In the genomic region with DNA sequence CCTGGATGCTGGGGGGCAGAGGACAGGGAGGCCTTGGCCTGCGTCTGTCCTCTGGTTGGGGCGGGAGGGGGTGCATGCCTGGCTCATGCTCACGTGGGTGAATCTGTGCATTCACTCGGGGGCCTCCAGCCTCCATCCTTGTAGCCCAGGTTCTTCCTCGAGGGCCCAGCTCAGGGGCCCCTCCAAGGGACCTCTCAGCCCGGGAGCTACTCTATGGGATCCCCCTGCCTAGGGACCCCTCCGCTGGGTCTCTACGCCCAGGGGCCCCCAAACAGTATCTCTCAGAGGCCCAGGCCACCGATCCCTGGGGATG, we compare ENCODE assay signal across 21 cellular contexts. TPM values are rescaled to one million over a fixed set of nuclear protein-coding genes. Genes with fewer than 3 reads are reported as not detected.
DNase-seq lines count a peak whose midpoint lies in the region; ATAC-seq, FAIRE-seq and TF ChIP-seq lines count a peak whose summit lies in the region.
"Had no signal": no experiment of that assay in that cellular context is flagged by ENCODE, and none has a peak within 500 bp of the region (broad histone marks: within the 10 kb centered on the region; RNA-seq: fewer than 3 reads in every experiment).

No MANE protein-coding gene starts in this region.

- ATAC-seq in WTC11 (peak; percentile 26), pancreas (peak in 3 of 4 donors; percentile 15 to 32 (median 17)), GM19035 (IDR thresholded peaks at IDR 0.05; ENCODE audit: unreplicated experiment) (no peak)

- H3K36me3 ChIP-seq in GM23248 (ENCODE audit: low read depth) (no peaks in the 10 kb centered on the region), iPS-15b (ENCODE audit: control insufficient read depth, insufficient read depth, low read length) (no peaks in the 10 kb centered on the region), pancreas (no peaks in the 10 kb centered on the region)
- H3K36me3 ChIP-seq: esophagus squamous epithelium, SJSA1 had no signal

- H3K9ac ChIP-seq in GM23248 (no peak overlapping the region), iPS-15b (ENCODE audit: low read depth, low read length) (no peak overlapping the region)

- intact Hi-C loops in pancreas (cut with DNase I), result no loop called here

- no peak for DNase-seq in GM23248
- DNase-seq in WTC11 (ENCODE audit: low spot score), result no peak
- DNase-seq in pancreas, result no peak
- DNase-seq in activated CD4-positive, alpha-beta T cell treated with anti-CD3 and anti-CD28 coated beads for 1 hour, result no peak
- no peak for DNase-seq in GM10266 (ENCODE audit: extremely low spot score)
- no peak for DNase-seq in stimulated activated CD4-positive, alpha-beta T cell treated with anti-CD3 and anti-CD28 coated beads, Interleukin-4, amount 100 ng/mL, for 4 hours
- DNase-seq: activated B cell treated with CpG ODN at 0.5 μM for 24 hours; activated T-cell treated with anti-CD3 and anti-CD28 coated beads, Interleukin-2, amount 50 U/mL, for 72 hours; Caco-2; esophagus squamous epithelium; head of caudate nucleus; kidney; NCI-H2081 treated with DMSO at 0.1 percent for 48 hours; occipital lobe; stimulated activated CD4-positive, alpha-beta T cell treated with anti-CD3 and anti-CD28 coated beads, Interleukin-1b, Interleukin-23, amount 100 ng/mL, for 48 hours; T-helper 2 cell had no signal

- no peak for FAIRE-seq in pancreas (lab: Jason Lieb, UNC)
- FAIRE-seq: kidney had no signal

- no peaks in the 10 kb centered on the region for H3K9me3 Mint-ChIP-seq in WTC11
- H3K9me3 Mint-ChIP-seq: activated B cell treated with CpG ODN at 0.5 μM for 24 hours; activated T-cell treated with anti-CD3 and anti-CD28 coated beads, Interleukin-2, amount 50 U/mL, for 72 hours had no signal

- no peaks in the 10 kb centered on the region for H3F3A ChIP-seq in GM23248 (ENCODE audit: insufficient read depth)

- no peaks in the 10 kb centered on the region for H3K9me2 ChIP-seq in GM23248 (ENCODE audit: insufficient read depth)

- no peaks in the 10 kb centered on the region for H3K36me3 Mint-ChIP-seq in WTC11
- H3K36me3 Mint-ChIP-seq: activated naive CD8-positive, alpha-beta T cell had no signal

- TF ChIP-seq CTCF in WTC11 (IDR thresholded peaks at IDR 0.05) (no peak), pancreas (IDR thresholded peaks at IDR 0.05) (no peak), GM10266 (IDR thresholded peaks at IDR 0.05; ENCODE audit: control insufficient read depth, insufficient read depth, low read depth, missing control alignments) (no peak)

- no peak overlapping the region for H3K27ac ChIP-seq in GM23248
- no peak overlapping the region for H3K27ac ChIP-seq in pancreas
- H3K27ac ChIP-seq: esophagus squamous epithelium, SJSA1 had no signal

- in situ Hi-C loops in GM23248 (cut with MboI), result no loop called here

- peak overlapping the region; percentile 67 for H3K4me3 Mint-ChIP-seq in WTC11

- CTCF ChIA-PET in WTC11 (lab: Charles Lee), result interaction anchor here (0.8 to 2.9 kb wide), 17 partner anchors 9 to 212 kb away, joined by 3 to 25 read pairs (median 7); a partner anchor contains a TSS

- POLR2A ChIA-PET in WTC11 (lab: Charles Lee), result interaction anchor here (0.7 to 1.7 kb wide), 3 partner anchors 12 to 19 kb away, joined by 3 to 8 read pairs (median 4); a partner anchor contains a TSS

- H2AFZ ChIP-seq in GM23248, result peak overlapping the region; percentile 41

- H3K4me2 ChIP-seq in GM23248 (ENCODE audit: unreplicated experiment), result no peak overlapping the region

- H3K4me1 ChIP-seq in GM23248 (ENCODE audit: insufficient read depth) (no peaks in the 10 kb centered on the region), iPS-15b (ENCODE audit: control insufficient read depth, insufficient read depth, low read length) (peaks cover 4% of the 10 kb centered on the region), pancreas (peaks cover 0 to 8% (median 0%) of the 10 kb centered on the region in 3 donors)
- H3K4me1 ChIP-seq: Caco-2 had no signal

- H3K27me3 ChIP-seq in GM23248 (replicated peaks; ENCODE audit: insufficient read depth) (0 out of 2 replicates have a peak, but pooled peaks cover 8% of the 10 kb centered on the region), iPS-15b (ENCODE audit: control insufficient read depth, insufficient read depth, low read length) (peaks cover 24% of the 10 kb centered on the region), pancreas (no peaks in the 10 kb centered on the region)
- H3K27me3 ChIP-seq: SJSA1 had no signal

- H3K9me3 ChIP-seq in GM23248 (ENCODE audit: low read depth) (no peaks in the 10 kb centered on the region), iPS-15b (ENCODE audit: control insufficient read depth, insufficient read depth, low read length) (no peaks in the 10 kb centered on the region), pancreas (no peaks in the 10 kb centered on the region)
- H3K9me3 ChIP-seq: Caco-2, esophagus squamous epithelium, SJSA1 had no signal

- H3K4me3 ChIP-seq in GM23248 (no peak overlapping the region), iPS-15b (ENCODE audit: low read depth, low read length) (peak overlapping the region; percentile 26), pancreas (no peak overlapping the region)
- H3K4me3 ChIP-seq: esophagus squamous epithelium, SJSA1 had no signal

- H3K4me1 Mint-ChIP-seq in WTC11, result peaks cover 34% of the 10 kb centered on the region

- H4K20me1 ChIP-seq in GM23248 (ENCODE audit: insufficient read depth), result no peaks in the 10 kb centered on the region

- H3K27me3 Mint-ChIP-seq in WTC11 (ENCODE audit: low read depth), result peaks cover 9% of the 10 kb centered on the region

- WGBS in GM23248 (ENCODE audit: low coverage in 1 of 2, low lambda C conversion rate in 2 of 2, missing lambda C conversion rate in 2 of 2), 2 experiments, result 30 to 43% methylated on average over 5 to 7 of the region's 9 CpGs
- 30 to 34% methylated on average over 9 of the region's 9 CpGs for WGBS in pancreas, 2 donors

- no peaks in the 10 kb centered on the region for H3K79me2 ChIP-seq in GM23248 (ENCODE audit: insufficient read depth)

- H3K27ac Mint-ChIP-seq in WTC11, result peak overlapping the region; percentile 93; the same call in 1 of the 2 replicates
- H3K27ac Mint-ChIP-seq: activated B cell treated with CpG ODN at 0.5 μM for 24 hours; activated naive CD8-positive, alpha-beta T cell; activated T-cell treated with anti-CD3 and anti-CD28 coated beads, Interleukin-2, amount 50 U/mL, for 72 hours had no signal

TF ChIP-seq in WTC11, 78 proteins besides CTCF, POLR2A, EP300 and RAD21:
- no peak for TF ChIP-seq NR2C2 (CRISPR knock-in tag; IDR thresholded peaks at IDR 0.05)

RNA-seq across cellular contexts. Expression of a gene that starts 19.7 kb away (rescaled TPM):
- total RNA-seq in GM23248 (2014; rRNA removed; shearing (Covaris generic)), result 0.86 TPM in 1 of 2 replicates, not detected in the other
- polyA plus RNA-seq in GM23248 (2016; fragmentation: Nextera tagmentation; extraction: Ambion mirVana) (0.14 and 0.77 TPM in 2 replicates), pancreas (10 to 100 TPM; 17.0 to 29.3 TPM)
- total RNA-seq in WTC11 (2021) (13.4 to 16.8 TPM (median 15.6 TPM) in 3 replicates), pancreas (1 to 10 TPM in 5 of 6 donors, under 1 TPM in 1; 0.92 to 4.3 (median 2.7) TPM)
- total RNA-seq: activated B cell treated with CpG ODN at 0.5 μM for 24 hours, mesenteric fat pad had no signal

RNA-seq across cellular contexts. Expression of a gene that starts 40.3 kb away (rescaled TPM):
- 1.4 and 2.1 TPM in 2 replicates for total RNA-seq in GM23248 (2014; rRNA removed; shearing (Covaris generic))
- 4.5 and 4.6 TPM in 2 replicates for polyA plus RNA-seq in GM23248 (2016; fragmentation: Nextera tagmentation; extraction: Ambion mirVana)
- total RNA-seq in WTC11 (2021), result 62.2 to 82.2 TPM (median 66.3 TPM) in 3 replicates
- total RNA-seq in pancreas, result under 1 TPM in 5 of 6 donors, not detected in 1; 0.05 to 0.53 (median 0.22) TPM
- polyA plus RNA-seq in pancreas, result under 1 TPM; 0.05 to 0.11 TPM
- total RNA-seq: mesenteric fat pad had no signal

Comparison
In these comparisons a context has a peak if more than half of its experiments do, and no peak if none do; other contexts are left out.
1. RNA of a gene that starts 40.3 kb away (total RNA-seq): 62.2 to 82.2 TPM in WTC11; 1.4 to 2.1 TPM in GM23248 and 0.05 to 0.53 TPM in pancreas; every median in the first group is over 10 times any median in the second.